ENCODE assay signal across 1 cellular context in genomic region chr9:117278020-117278419, GRCh38.
TF ChIP-seq lines count a peak whose summit lies in the region.

No MANE protein-coding gene starts in this region.

TF ChIP-seq in SK-N-SH, 30 proteins besides CTCF, POLR2A, EP300 and RAD21 (continued from another document):
- TF ChIP-seq MXI1 (IDR thresholded peaks at IDR 0.05; ENCODE audit: low read depth, low read length) (peak; percentile 61; the same call in 1 of the 2 replicates), SMC3 (IDR thresholded peaks at IDR 0.05; ENCODE audit: low read depth, low read length) (no peak), FOXJ3 (CRISPR knock-in tag; IDR thresholded peaks at IDR 0.05) (peak; percentile 91), RFX5 (IDR thresholded peaks at IDR 0.05; ENCODE audit: low read length) (peak; percentile 82), RCOR1 (IDR thresholded peaks at IDR 0.05; ENCODE audit: low read length) (peak; percentile 93), MEF2A (IDR thresholded peaks at IDR 0.05; ENCODE audit: borderline replicate concordance, low read depth) (no peak)
- TF ChIP-seq, protein P1, sequence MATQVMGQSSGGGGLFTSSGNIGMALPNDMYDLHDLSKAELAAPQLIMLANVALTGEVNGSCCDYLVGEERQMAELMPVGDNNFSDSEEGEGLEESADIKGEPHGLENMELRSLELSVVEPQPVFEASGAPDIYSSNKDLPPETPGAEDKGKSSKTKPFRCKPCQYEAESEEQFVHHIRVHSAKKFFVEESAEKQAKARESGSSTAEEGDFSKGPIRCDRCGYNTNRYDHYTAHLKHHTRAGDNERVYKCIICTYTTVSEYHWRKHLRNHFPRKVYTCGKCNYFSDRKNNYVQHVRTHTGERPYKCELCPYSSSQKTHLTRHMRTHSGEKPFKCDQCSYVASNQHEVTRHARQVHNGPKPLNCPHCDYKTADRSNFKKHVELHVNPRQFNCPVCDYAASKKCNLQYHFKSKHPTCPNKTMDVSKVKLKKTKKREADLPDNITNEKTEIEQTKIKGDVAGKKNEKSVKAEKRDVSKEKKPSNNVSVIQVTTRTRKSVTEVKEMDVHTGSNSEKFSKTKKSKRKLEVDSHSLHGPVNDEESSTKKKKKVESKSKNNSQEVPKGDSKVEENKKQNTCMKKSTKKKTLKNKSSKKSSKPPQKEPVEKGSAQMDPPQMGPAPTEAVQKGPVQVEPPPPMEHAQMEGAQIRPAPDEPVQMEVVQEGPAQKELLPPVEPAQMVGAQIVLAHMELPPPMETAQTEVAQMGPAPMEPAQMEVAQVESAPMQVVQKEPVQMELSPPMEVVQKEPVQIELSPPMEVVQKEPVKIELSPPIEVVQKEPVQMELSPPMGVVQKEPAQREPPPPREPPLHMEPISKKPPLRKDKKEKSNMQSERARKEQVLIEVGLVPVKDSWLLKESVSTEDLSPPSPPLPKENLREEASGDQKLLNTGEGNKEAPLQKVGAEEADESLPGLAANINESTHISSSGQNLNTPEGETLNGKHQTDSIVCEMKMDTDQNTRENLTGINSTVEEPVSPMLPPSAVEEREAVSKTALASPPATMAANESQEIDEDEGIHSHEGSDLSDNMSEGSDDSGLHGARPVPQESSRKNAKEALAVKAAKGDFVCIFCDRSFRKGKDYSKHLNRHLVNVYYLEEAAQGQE (IDR thresholded peaks at IDR 0.05; ENCODE audit: low read depth, low read length) = no peak
